Comparison of ENCODE assay signal across 28 cellular contexts in genomic region chr1:53573931-53574330, GRCh38.
DNase-seq lines count a peak whose midpoint lies in the region; ATAC-seq, FAIRE-seq and TF ChIP-seq lines count a peak whose summit lies in the region.
"Had no signal": no experiment of that assay in that cellular context is flagged by ENCODE, and none has a peak within 500 bp of the region (broad histone marks: within the 10 kb centered on the region; RNA-seq: fewer than 3 reads in every experiment).

No MANE protein-coding gene starts in this region.

- no peaks in the 10 kb centered on the region for H3K27me3 ChIP-seq in RWPE2 (ENCODE audit: insufficient read depth, poor library complexity, severe bottlenecking)
- H3K27me3 ChIP-seq: dorsolateral prefrontal cortex, esophagus squamous epithelium, foreskin keratinocyte, heart right ventricle had no signal

- H3K4me3 ChIP-seq in RWPE2 (ENCODE audit: severe bottlenecking), result no peak overlapping the region
- H3K4me3 ChIP-seq: dorsolateral prefrontal cortex, esophagus squamous epithelium, HAP-1, heart right ventricle, psoas muscle had no signal

- no peak for ATAC-seq in Right ventricle myocardium inferior
- ATAC-seq in RWPE2 (ENCODE audit: low read depth), result no peak
- no peak for ATAC-seq in GM18861 (IDR thresholded peaks at IDR 0.05; ENCODE audit: unreplicated experiment)
- ATAC-seq: foreskin keratinocyte; psoas muscle; stimulated activated memory B cell treated with anti-CD40 and anti-IgM and Interleukin-4, amounts not matched to agents 10 μg/mL and 1 μg/mL and 100 μg/mL, for 72 hours had no signal

- FAIRE-seq in frontal cortex (lab: Jason Lieb, UNC), result no peak
- FAIRE-seq: G401.6, RCC 7860 had no signal

- peaks cover 7% of the 10 kb centered on the region for H3K4me1 ChIP-seq in RWPE2 (ENCODE audit: insufficient read depth, poor library complexity, severe bottlenecking)
- H3K4me1 ChIP-seq: HAP-1, heart right ventricle, psoas muscle had no signal

- H3K27ac ChIP-seq in RWPE2 (ENCODE audit: poor library complexity, severe bottlenecking), result no peak overlapping the region
- H3K27ac ChIP-seq: esophagus squamous epithelium, foreskin keratinocyte, heart right ventricle, HL-60, psoas muscle had no signal

- intact Hi-C loops in cardiac septum (cut with DNase I), result no loop called here
- intact Hi-C loops in Right ventricle myocardium inferior (cut with DNase I), result no loop called here

- no peaks in the 10 kb centered on the region for H3K36me3 ChIP-seq in RWPE2 (ENCODE audit: low read depth)
- H3K36me3 ChIP-seq: esophagus squamous epithelium, HAP-1, heart right ventricle had no signal

- H3K9me3 ChIP-seq in RWPE2 (ENCODE audit: severe bottlenecking), result no peaks in the 10 kb centered on the region
- H3K9me3 ChIP-seq: esophagus squamous epithelium, HAP-1, psoas muscle had no signal

- peak; percentile 72 for DNase-seq in cardiac septum (ENCODE audit: low spot score)
- no peak for DNase-seq in Right ventricle myocardium inferior (ENCODE audit: missing footprints)
- peak; percentile 21 for DNase-seq in RWPE2 (ENCODE audit: low spot score)
- DNase-seq in myocyte (ENCODE audit: low read depth), result peak; percentile 43
- no peak for DNase-seq in frontal cortex (ENCODE audit: low spot score in 2 of 2)
- no peak for DNase-seq in effector CD8-positive, alpha-beta T cell (lab: John Stamatoyannopoulos, UW)
- DNase-seq: COR-L47; DMS79; esophagus squamous epithelium; foreskin keratinocyte; heart right ventricle; KG1; naive B cell; NCI-H774; nucleus accumbens; psoas muscle; stimulated activated CD4-positive, alpha-beta T cell treated with anti-CD3 and anti-CD28 coated beads, Interleukin-15, amount 100 ng/mL, for 24 hours; substantia nigra; SW 1271; T-helper 9 cell; trophoblast cell had no signal

- TF ChIP-seq CTCF in RWPE2 (IDR thresholded peaks at IDR 0.05; ENCODE audit: poor library complexity, severe bottlenecking), result no peak

Comparison
In these comparisons a context has a peak if more than half of its experiments do, and no peak if none do; other contexts are left out.
1. DNase-seq: peak in cardiac septum (single experiment), RWPE2 (single experiment) and myocyte (single experiment); none in Right ventricle myocardium inferior (single experiment), frontal cortex (0 of 2) and effector CD8-positive, alpha-beta T cell (single experiment).